ENCODE assay signal across 9 cellular contexts in the genomic region with DNA sequence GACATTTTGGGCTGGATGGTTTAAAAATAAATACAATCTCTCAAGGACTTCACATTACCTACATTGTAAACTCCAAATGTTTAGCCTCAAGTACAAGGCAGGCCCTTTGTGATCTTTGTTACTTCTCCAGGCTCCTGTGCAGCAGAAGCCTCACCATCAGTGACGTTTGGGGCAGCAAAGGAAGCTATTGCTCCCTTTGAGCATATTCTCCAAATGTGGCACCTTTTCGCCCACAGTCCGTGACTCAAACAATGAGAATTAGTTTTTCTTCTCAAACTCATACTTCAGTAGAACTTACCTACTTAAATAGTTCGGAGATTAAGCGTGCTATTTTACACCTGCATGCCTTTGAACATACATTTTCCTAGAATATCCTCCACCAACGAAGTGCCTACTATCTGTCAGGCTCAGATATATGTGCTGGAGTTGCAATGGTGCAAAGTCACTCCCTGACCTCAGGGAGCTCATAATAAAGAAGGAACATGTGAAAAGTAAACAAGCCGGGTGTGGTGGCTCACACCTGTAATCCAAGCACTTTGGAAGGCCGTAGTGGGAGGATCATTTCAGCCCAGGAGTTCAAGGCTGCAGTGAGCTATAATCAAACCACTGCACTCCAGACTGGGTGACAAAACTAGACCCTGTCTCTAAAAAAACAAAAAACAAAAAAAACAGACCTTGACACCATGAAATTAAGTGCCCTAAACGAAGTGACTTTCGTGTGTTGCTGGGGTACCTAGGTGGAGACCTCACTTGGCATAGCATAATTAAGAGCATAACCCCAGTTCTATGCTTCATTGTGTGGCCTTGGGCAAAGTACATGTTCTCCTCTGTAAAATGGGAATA. TPM values are rescaled to one million over a fixed set of nuclear protein-coding genes. Genes with fewer than 3 reads are reported as not detected.
A peak's percentile ranks its signal among the peaks of the same experiment; 100 is the strongest.
DNase-seq lines count a peak whose midpoint lies in the region; ATAC-seq and TF ChIP-seq lines count a peak whose summit lies in the region.
"Had no signal": no experiment of that assay in that cellular context is flagged by ENCODE, and none has a peak within 500 bp of the region (broad histone marks: within the 10 kb centered on the region; RNA-seq: fewer than 3 reads in every experiment).

No MANE protein-coding gene starts in this region.

- WGBS in transverse colon (ENCODE audit: low coverage in 1 of 2), 2 donors: 45 to 50% methylated on average over 10 of the region's 10 CpGs

- H3K27me3 ChIP-seq in transverse colon: no peaks in the 10 kb centered on the region

- peaks cover 49% of the 10 kb centered on the region for H3K4me1 Mint-ChIP-seq in activated T-cell treated with anti-CD3 and anti-CD28 coated beads, Interleukin-2, amount 50 U/mL, for 4 hours (ENCODE audit: low read depth)
- H3K4me1 Mint-ChIP-seq in memory B cell: peaks cover 33% of the 10 kb centered on the region

- H3K27ac Mint-ChIP-seq in memory B cell: peak overlapping the region; percentile 70

- H3K4me3 ChIP-seq in astrocyte of the cerebellum (ENCODE audit: low read depth, low read length) (peak overlapping the region; percentile 84), transverse colon (peak overlapping the region in 3 of 4 donors; percentile 73 to 89 (median 84))

- TF ChIP-seq POLR2A in transverse colon (IDR thresholded peaks at IDR 0.05): peak; percentile 54

- H3K4me1 ChIP-seq in transverse colon: peaks cover 21 to 39% (median 30%) of the 10 kb centered on the region in 4 donors

- no peaks in the 10 kb centered on the region for H3K9me3 Mint-ChIP-seq in activated T-cell treated with anti-CD3 and anti-CD28 coated beads, Interleukin-2, amount 50 U/mL, for 4 hours
- no peaks in the 10 kb centered on the region for H3K9me3 Mint-ChIP-seq in memory B cell

- TF ChIP-seq EP300 in transverse colon (IDR thresholded peaks at IDR 0.05; ENCODE audit: low read depth): no peak

- H3K36me3 ChIP-seq in transverse colon: peaks cover 0 to 11% (median 2%) of the 10 kb centered on the region in 4 donors

- H3K27ac ChIP-seq in transverse colon: peak overlapping the region; percentile 87 to 94 (median 88)

- H3K4me3 Mint-ChIP-seq in activated T-cell treated with anti-CD3 and anti-CD28 coated beads, Interleukin-2, amount 50 U/mL, for 4 hours: peak overlapping the region; percentile 100
- H3K4me3 Mint-ChIP-seq in memory B cell: peak overlapping the region; percentile 96

- H3K27me3 Mint-ChIP-seq in activated T-cell treated with anti-CD3 and anti-CD28 coated beads, Interleukin-2, amount 50 U/mL, for 4 hours (ENCODE audit: low read depth): no peaks in the 10 kb centered on the region
- H3K27me3 Mint-ChIP-seq in memory B cell: no peaks in the 10 kb centered on the region

- no peak for DNase-seq in activated T-cell treated with anti-CD3 and anti-CD28 coated beads, Interleukin-2, amount 50 U/mL, for 4 hours
- DNase-seq in activated T-cell treated with anti-CD3 and anti-CD28 coated beads, Interleukin-2, amount 50 U/mL, for 48 hours: no peak
- DNase-seq in astrocyte of the cerebellum (ENCODE audit: low read depth) (no peak), memory B cell (ENCODE audit: low spot score in 2 of 2) (no peak), transverse colon (peak; percentile 65), ACHN (no peak), GM03348 (ENCODE audit: low spot score) (no peak)
- DNase-seq: Kasumi-1 had no signal

- intact Hi-C loops in transverse colon (cut with DNase I; ENCODE audit: low total_unique reads): no loop called here

- TF ChIP-seq CTCF in astrocyte of the cerebellum (IDR thresholded peaks at IDR 0.05; ENCODE audit: low read depth, low read length, missing control alignments) (no peak), transverse colon (IDR thresholded peaks at IDR 0.05) (no peak)

- H3K36me3 Mint-ChIP-seq in activated T-cell treated with anti-CD3 and anti-CD28 coated beads, Interleukin-2, amount 50 U/mL, for 4 hours (ENCODE audit: insufficient read depth): peaks cover 28% of the 10 kb centered on the region
- H3K36me3 Mint-ChIP-seq in memory B cell: peaks cover 13% of the 10 kb centered on the region

- H3K9me3 ChIP-seq in transverse colon: no peaks in the 10 kb centered on the region

- in situ Hi-C loops in astrocyte of the cerebellum (cut with HindIII; ENCODE audit: low sequenced_read_pairs) (no loop called here), transverse colon (cut with MboI; ENCODE audit: low pct_ligation_motif_present in 1 of 4, low pct_unique_long_range_greater_than_20kb in 1 of 4, low sequenced_read_pairs in 3 of 4) (no loop called here), ACHN (cut with HindIII; ENCODE audit: low pct_ligation_motif_present, low pct_unique_long_range_greater_than_20kb, low sequenced_read_pairs) (no loop called here)

- ATAC-seq in activated T-cell treated with anti-CD3 and anti-CD28 coated beads, Interleukin-2, amount 50 U/mL, for 4 hours: no peak
- ATAC-seq in memory B cell (ENCODE audit: low read depth) (no peak), HG03442 (IDR thresholded peaks at IDR 0.05; ENCODE audit: unreplicated experiment) (no peak)

RNA-seq across cellular contexts. Expression of a gene that starts 1.2 kb away (rescaled TPM):
- total RNA-seq in activated T-cell treated with anti-CD3 and anti-CD28 coated beads, Interleukin-2, amount 50 U/mL, for 4 hours: 100 to 1,000 TPM; 144 to 151 (median 146) TPM
- 10 to 100 TPM in 3 of 4 donors, 1 to 10 TPM in 1; 10.0 to 30.8 (median 27.8) TPM for total RNA-seq in transverse colon

RNA-seq across cellular contexts. Expression of a gene that starts 4.0 kb away (rescaled TPM):
- 10 to 100 TPM; 51.6 to 66.3 (median 51.8) TPM for total RNA-seq in activated T-cell treated with anti-CD3 and anti-CD28 coated beads, Interleukin-2, amount 50 U/mL, for 4 hours
- 100 to 1,000 TPM in 1 of 4 donors, 10 to 100 TPM in 3; 48.4 to 104 (median 50.9) TPM for total RNA-seq in transverse colon

RNA-seq across cellular contexts. Expression of a gene that starts 18.0 kb away (rescaled TPM):
- not detected for total RNA-seq in activated T-cell treated with anti-CD3 and anti-CD28 coated beads, Interleukin-2, amount 50 U/mL, for 4 hours
- total RNA-seq in transverse colon: not detected

RNA-seq across cellular contexts. Expression of a gene that starts 20.2 kb away (rescaled TPM):
- 1 to 10 TPM; 1.7 to 2.5 (median 2.0) TPM for total RNA-seq in activated T-cell treated with anti-CD3 and anti-CD28 coated beads, Interleukin-2, amount 50 U/mL, for 4 hours
- 10 to 100 TPM in 2 of 4 donors, 1 to 10 TPM in 2; 6.6 to 19.1 (median 9.9) TPM for total RNA-seq in transverse colon

RNA-seq across cellular contexts. Expression of a gene that starts 41.2 kb away (rescaled TPM):
- not detected for total RNA-seq in activated T-cell treated with anti-CD3 and anti-CD28 coated beads, Interleukin-2, amount 50 U/mL, for 4 hours
- not detected for total RNA-seq in transverse colon

Comparison
In these comparisons a context has a peak if more than half of its experiments do, and no peak if none do; other contexts are left out.
1. RNA of a gene that starts 1.2 kb away (total RNA-seq): 144 to 151 TPM in activated T-cell treated with anti-CD3 and anti-CD28 coated beads, Interleukin-2, amount 50 U/mL, for 4 hours; 10.0 to 30.8 TPM in transverse colon; every median in the first group is over 4 times any median in the second.